In genomic region chr15:42335074-42335473, GRCh38 we compare ENCODE assay signal across 8 cellular contexts. TPM values are rescaled to one million over a fixed set of nuclear protein-coding genes. Genes with fewer than 3 reads are reported as not detected.
"Had no signal": no experiment of that assay in that cellular context is flagged by ENCODE, and none has a peak within 500 bp of the region (broad histone marks: within the 10 kb centered on the region; RNA-seq: fewer than 3 reads in every experiment).

No MANE protein-coding gene starts in this region.

- DNase-seq: IMR-90, KBM-7, KG1 had no signal

- FAIRE-seq: HepG2, HTR-8/SVneo had no signal

- H3K27ac ChIP-seq: HL-60, KMS-11 had no signal

- H3K9ac ChIP-seq: KMS-11 had no signal

- ATAC-seq: HepG2 had no signal

- H3K4me2 ChIP-seq: KMS-11 had no signal

RNA-seq across cellular contexts. Expression of gene CAPN3, which starts 24.2 kb away (rescaled TPM):
- total RNA-seq: HT-29 had no signal
